Comparison of ENCODE assay signal across 10 cellular contexts in genomic region chr5:95262933-95263660, GRCh38. TPM values are rescaled to one million over a fixed set of nuclear protein-coding genes. Genes with fewer than 3 reads are reported as not detected.
"Had no signal": no experiment of that assay in that cellular context is flagged by ENCODE, and none has a peak within 500 bp of the region (broad histone marks: within the 10 kb centered on the region; RNA-seq: fewer than 3 reads in every experiment).

No MANE protein-coding gene starts in this region.

- DNase-seq: activated naive CD4-positive, alpha-beta T cell treated with anti-CD3 and anti-CD28 coated beads, Interleukin-2, amount 50 U/mL, for 16 hours; adrenal gland; effector CD4-positive, alpha-beta T cell; natural killer cell; right cardiac atrium; T-cell; T1000; upper lobe of right lung had no signal

- H3K4me3 ChIP-seq: adrenal gland, gastroesophageal sphincter, upper lobe of right lung had no signal

- H3K27ac ChIP-seq: adrenal gland, gastroesophageal sphincter, upper lobe of right lung had no signal

- H3K27me3 ChIP-seq: adrenal gland, gastroesophageal sphincter, upper lobe of right lung had no signal

RNA-seq across cellular contexts. Expression of gene MCTP1, which starts 21.8 kb away (rescaled TPM):
- total RNA-seq: activated T-helper 2 cell treated with anti-CD3 and anti-CD28 coated beads, Interferon-gamma antibody, Interleukin-2, Interleukin-4, amounts not matched to agents 10 μg/mL and 5 μg/mL and 100 μg/mL, durations not matched to agents 14 hours and 24 hours and 36 hours had no signal
